8 cellular contexts compared by ENCODE assay signal in genomic region chr16:89094252-89094901, GRCh38. TPM values are rescaled to one million over a fixed set of nuclear protein-coding genes. Genes with fewer than 3 reads are reported as not detected.
DNase-seq lines count a peak whose midpoint lies in the region; ATAC-seq and TF ChIP-seq lines count a peak whose summit lies in the region.

No MANE protein-coding gene starts in this region.

- H3K9me3 ChIP-seq in NT2/D1 (ENCODE audit: insufficient read depth, low read length), result no peaks in the 10 kb centered on the region
- no peaks in the 10 kb centered on the region for H3K9me3 ChIP-seq in right lobe of liver
- no peaks in the 10 kb centered on the region for H3K9me3 ChIP-seq in tibial nerve

- no peak for TF ChIP-seq POLR2A in right lobe of liver (IDR thresholded peaks at IDR 0.05)
- TF ChIP-seq POLR2A in tibial nerve (IDR thresholded peaks at IDR 0.05), result no peak

- CTCF ChIA-PET in MCF 10A (lab: Yijun Ruan, JAX), result no interaction called here

- intact Hi-C loops in MCF 10A (cut with micrococcal nuclease), result no loop called here
- intact Hi-C loops in right lobe of liver (cut with DNase I), result no loop called here

- H3K9ac ChIP-seq in NT2/D1 (ENCODE audit: insufficient read length, low read depth), result peak overlapping the region; percentile 89

- no peaks in the 10 kb centered on the region for H3K36me3 Mint-ChIP-seq in MCF 10A (ENCODE audit: insufficient read depth, unreplicated experiment)

- 17% methylated on average over 2 of the region's 21 CpGs for WGBS in right lobe of liver (ENCODE audit: insufficient coverage, low coverage, low lambda C conversion rate, missing lambda C conversion rate)
- 15 to 19% methylated on average over 15 to 18 of the region's 21 CpGs for WGBS in tibial nerve, 2 donors

- no peak for TF ChIP-seq EP300 in tibial nerve (IDR thresholded peaks at IDR 0.05)

- H3K4me1 Mint-ChIP-seq in MCF 10A (ENCODE audit: insufficient read depth, unreplicated experiment), result peaks cover 10% of the 10 kb centered on the region

- BruUV-seq in MCF 10A (replicated peaks; lab: Mats Ljungman, UMichigan), result TSS peak; percentile 55

- H3K27me3 ChIP-seq in NT2/D1 (ENCODE audit: insufficient read depth, insufficient read length) (peaks cover 39% of the 10 kb centered on the region), right lobe of liver (no peaks in the 10 kb centered on the region), tibial nerve (peaks cover 0 to 15% of the 10 kb centered on the region in 2 donors)

- H3K4me3 ChIP-seq in NT2/D1 (ENCODE audit: insufficient read length, low read depth), result peak overlapping the region; percentile 89
- peak overlapping the region; percentile 84 to 90 (median 86) for H3K4me3 ChIP-seq in right lobe of liver
- peak overlapping the region; percentile 35 to 84 (median 68) for H3K4me3 ChIP-seq in tibial nerve

- POLR2A ChIA-PET in MCF 10A (lab: Yijun Ruan, JAX), result interaction anchor here (0.7 to 1.5 kb wide), 7 partner anchors 43 to 644 kb away, joined by 3 to 6 read pairs (median 4); partner anchors contain the start of gene MVD

- no peak for DNase-seq in NT2/D1 (ENCODE audit: low read depth, low spot score)
- peak; percentile 40 for DNase-seq in MCF 10A (ENCODE audit: unreplicated experiment)
- DNase-seq in right lobe of liver, result no peak
- DNase-seq in tibial nerve (ENCODE audit: low spot score in 2 of 2), result no peak
- no peak for DNase-seq in SHP77 (lab: John Stamatoyannopoulos, UW)

- H3K4me1 ChIP-seq in NT2/D1 (ENCODE audit: insufficient read depth, insufficient read length), result peaks cover 19% of the 10 kb centered on the region
- peaks cover 0 to 19% (median 9%) of the 10 kb centered on the region in 4 donors for H3K4me1 ChIP-seq in right lobe of liver
- H3K4me1 ChIP-seq in tibial nerve, result peaks cover 0 to 57% (median 28%) of the 10 kb centered on the region in 4 donors

- no peak for TF ChIP-seq CTCF in MCF 10A (IDR thresholded peaks at IDR 0.05; ENCODE audit: unreplicated experiment)
- TF ChIP-seq CTCF in right lobe of liver (IDR thresholded peaks at IDR 0.05), result no peak
- TF ChIP-seq CTCF in tibial nerve (IDR thresholded peaks at IDR 0.05), result no peak

- H3K9me3 Mint-ChIP-seq in MCF 10A (ENCODE audit: unreplicated experiment), result no peaks in the 10 kb centered on the region

- peaks cover 25% of the 10 kb centered on the region for H3K36me3 ChIP-seq in NT2/D1 (ENCODE audit: insufficient read depth, insufficient read length, low read length)
- no peaks in the 10 kb centered on the region for H3K36me3 ChIP-seq in right lobe of liver
- peaks cover 0 to 21% (median 0%) of the 10 kb centered on the region in 3 donors for H3K36me3 ChIP-seq in tibial nerve

- peak overlapping the region; percentile 84 for H3K27ac Mint-ChIP-seq in MCF 10A (ENCODE audit: low read depth, unreplicated experiment)

- peak; percentile 3 for ATAC-seq in GM18909 (IDR thresholded peaks at IDR 0.05; ENCODE audit: poor library complexity, unreplicated experiment)
- ATAC-seq in right lobe of liver, result peak in 2 of 4 donors; percentile 2 to 8
- ATAC-seq in GM18517 (IDR thresholded peaks at IDR 0.05; ENCODE audit: unreplicated experiment), result no peak
- no peak for ATAC-seq in GM18520 (IDR thresholded peaks at IDR 0.05; ENCODE audit: unreplicated experiment)

- H3K27ac ChIP-seq in right lobe of liver (peak overlapping the region in 1 of 3 donors; percentile 70), tibial nerve (peak overlapping the region in 2 of 4 donors; percentile 82 to 83)

- peak overlapping the region; percentile 88 for H3K4me3 Mint-ChIP-seq in MCF 10A (ENCODE audit: unreplicated experiment)

- peaks cover 29% of the 10 kb centered on the region for H3K27me3 Mint-ChIP-seq in MCF 10A (ENCODE audit: insufficient read depth, unreplicated experiment)

RNA-seq across cellular contexts. Expression of gene ACSF3, which starts 0.7 kb away (rescaled TPM):
- 39.2 and 43.7 TPM in 2 replicates for total RNA-seq in MCF 10A (2022)
- 10 to 100 TPM; 20.2 to 33.6 (median 29.4) TPM for total RNA-seq in right lobe of liver
- 10 to 100 TPM; 29.9 to 48.0 (median 40.3) TPM for total RNA-seq in tibial nerve
